ENCODE assay signal across 8 cellular contexts in the genomic region with DNA sequence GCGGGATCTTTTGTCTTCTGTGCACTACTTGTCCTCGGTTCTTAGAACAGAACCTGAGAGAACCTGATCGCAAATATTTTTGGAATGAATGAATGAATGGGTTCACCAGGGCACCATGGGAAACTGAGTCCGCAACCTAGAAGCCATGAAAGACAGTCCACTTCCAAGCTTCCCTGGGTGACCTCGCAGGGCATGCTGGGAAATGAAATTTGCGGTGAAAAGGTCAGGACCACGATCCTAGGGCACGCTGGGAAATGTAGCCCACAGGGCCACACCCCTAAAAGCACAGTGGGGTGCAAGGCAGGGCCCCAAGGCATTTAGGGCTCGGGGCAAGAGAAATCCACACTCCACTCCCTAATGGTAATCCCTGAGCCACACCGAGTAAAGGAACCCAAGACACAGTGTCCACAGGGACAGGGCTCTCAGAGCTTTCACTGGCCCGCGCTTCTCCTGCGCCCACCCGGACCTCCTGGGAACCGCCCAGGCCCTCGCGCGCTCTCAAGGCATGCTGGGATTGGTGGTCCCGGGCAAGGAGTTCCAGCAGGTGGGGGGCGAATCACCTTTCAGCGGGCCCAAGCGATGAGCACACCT. TPM values are rescaled to one million over a fixed set of nuclear protein-coding genes. Genes with fewer than 3 reads are reported as not detected.
DNase-seq lines count a peak whose midpoint lies in the region; ATAC-seq and TF ChIP-seq lines count a peak whose summit lies in the region.

No MANE protein-coding gene starts in this region.

- 18 to 23% (median 20%) methylated on average over 13 to 22 of the region's 22 CpGs for WGBS in heart left ventricle, 4 donors

- H3K4me1 Mint-ChIP-seq in activated T-helper 2 cell treated with anti-CD3 and anti-CD28 coated beads, Interferon-gamma antibody, Interleukin-2, Interleukin-4, amounts not matched to agents 10 μg/mL and 5 μg/mL and 100 μg/mL, durations not matched to agents 14 hours and 24 hours and 36 hours (ENCODE audit: low read depth): peaks cover 29% of the 10 kb centered on the region

- peaks cover 16% of the 10 kb centered on the region for H3K4me1 ChIP-seq in ACC112 (ENCODE audit: control insufficient read depth, insufficient read depth, low read length, unreplicated experiment)
- peaks cover 5 to 43% (median 29%) of the 10 kb centered on the region in 12 donors for H3K4me1 ChIP-seq in heart left ventricle
- peaks cover 12% of the 10 kb centered on the region for H3K4me1 ChIP-seq in parathyroid adenoma

- H3K9ac ChIP-seq in parathyroid adenoma: no peak overlapping the region

- H3K27ac Mint-ChIP-seq in activated T-helper 2 cell treated with anti-CD3 and anti-CD28 coated beads, Interferon-gamma antibody, Interleukin-2, Interleukin-4, amounts not matched to agents 10 μg/mL and 5 μg/mL and 100 μg/mL, durations not matched to agents 14 hours and 24 hours and 36 hours: peak overlapping the region; percentile 93

- TF ChIP-seq CTCF in HL-60 (IDR thresholded peaks at IDR 0.05; ENCODE audit: insufficient read depth, low read length) (no peak), heart left ventricle (IDR thresholded peaks at IDR 0.05) (no peak), parathyroid adenoma (IDR thresholded peaks at IDR 0.05) (no peak)

- H3K9me3 ChIP-seq in heart left ventricle (no peaks in the 10 kb centered on the region), parathyroid adenoma (ENCODE audit: control insufficient read depth, low read length) (no peaks in the 10 kb centered on the region)

- H3K79me2 ChIP-seq in ACC112 (ENCODE audit: control insufficient read depth, insufficient read depth, low read length, unreplicated experiment): peaks cover 38% of the 10 kb centered on the region
- H3K79me2 ChIP-seq in parathyroid adenoma: peaks cover 23% of the 10 kb centered on the region

- TF ChIP-seq POLR2A in heart left ventricle (IDR thresholded peaks at IDR 0.05): peak in 1 of 2 donors; percentile 7

- peak overlapping the region; percentile 96 for H3K4me3 Mint-ChIP-seq in activated T-helper 2 cell treated with anti-CD3 and anti-CD28 coated beads, Interferon-gamma antibody, Interleukin-2, Interleukin-4, amounts not matched to agents 10 μg/mL and 5 μg/mL and 100 μg/mL, durations not matched to agents 14 hours and 24 hours and 36 hours (ENCODE audit: low read depth)

- intact Hi-C loops in activated T-helper 2 cell treated with anti-CD3 and anti-CD28 coated beads, Interferon-gamma antibody, Interleukin-2, Interleukin-4, amounts not matched to agents 10 μg/mL and 5 μg/mL and 100 μg/mL, durations not matched to agents 14 hours and 24 hours and 36 hours (cut with micrococcal nuclease): loop anchor here (5.0 to 10.0 kb wide), 2 partner anchors 139 to 506 kb away; partner anchors contain the start of genes PPP6R1 and ZNF784
- intact Hi-C loops in heart left ventricle (cut with DNase I): loop anchor here in 1 of 10 donors (5.0 kb wide), 1 partner anchor 39 kb away; the partner anchor contains the start of gene TNNI3

- DNase-seq in HL-60 (ENCODE audit: low read depth in 1 of 2, low spot score in 1 of 2): peak; percentile 45 to 61
- DNase-seq in activated T-helper 2 cell treated with anti-CD3 and anti-CD28 coated beads, Interferon-gamma antibody, Interleukin-2, Interleukin-4, amounts not matched to agents 10 μg/mL and 5 μg/mL and 100 μg/mL, durations not matched to agents 14 hours and 24 hours and 36 hours (ENCODE audit: low spot score): peak; percentile 16
- peak in 4 of 5 donors; percentile 57 to 84 (median 76) for DNase-seq in heart left ventricle
- no peak for DNase-seq in NCI-H526 treated with DMSO at 0.1 percent for 48 hours (lab: John Stamatoyannopoulos, UW)

- H3K27ac ChIP-seq in ACC112 (ENCODE audit: low read depth, low read length) (peak overlapping the region; percentile 39; the same call in 1 of the 2 replicates), HL-60 (replicated peaks) (peak overlapping the region; percentile 67), heart left ventricle (peak overlapping the region; percentile 74 to 97 (median 88)), parathyroid adenoma (peak overlapping the region; percentile 59)

- no peaks in the 10 kb centered on the region for H3K9me3 Mint-ChIP-seq in activated T-helper 2 cell treated with anti-CD3 and anti-CD28 coated beads, Interferon-gamma antibody, Interleukin-2, Interleukin-4, amounts not matched to agents 10 μg/mL and 5 μg/mL and 100 μg/mL, durations not matched to agents 14 hours and 24 hours and 36 hours

- H2AFZ ChIP-seq in ACC112 (ENCODE audit: low read length, unreplicated experiment) (peak overlapping the region; percentile 79), parathyroid adenoma (peak overlapping the region; percentile 79)

- peak overlapping the region; percentile 84 for H3K4me2 ChIP-seq in parathyroid adenoma (ENCODE audit: low read length)

- no peaks in the 10 kb centered on the region for H3K27me3 ChIP-seq in ACC112 (ENCODE audit: insufficient read depth, low read length)
- H3K27me3 ChIP-seq in HL-60 (ENCODE audit: insufficient read depth, poor library complexity, severe bottlenecking): no peaks in the 10 kb centered on the region
- no peaks in the 10 kb centered on the region for H3K27me3 ChIP-seq in heart left ventricle
- no peaks in the 10 kb centered on the region for H3K27me3 ChIP-seq in parathyroid adenoma (ENCODE audit: control insufficient read depth, insufficient read depth, low read length)

- H3K36me3 Mint-ChIP-seq in activated T-helper 2 cell treated with anti-CD3 and anti-CD28 coated beads, Interferon-gamma antibody, Interleukin-2, Interleukin-4, amounts not matched to agents 10 μg/mL and 5 μg/mL and 100 μg/mL, durations not matched to agents 14 hours and 24 hours and 36 hours (ENCODE audit: low read depth): peaks cover 17% of the 10 kb centered on the region

- H3K27me3 Mint-ChIP-seq in activated T-helper 2 cell treated with anti-CD3 and anti-CD28 coated beads, Interferon-gamma antibody, Interleukin-2, Interleukin-4, amounts not matched to agents 10 μg/mL and 5 μg/mL and 100 μg/mL, durations not matched to agents 14 hours and 24 hours and 36 hours (ENCODE audit: low read depth): peaks cover 13% of the 10 kb centered on the region

- H3K36me3 ChIP-seq in ACC112 (ENCODE audit: insufficient read depth, low read length) (no peaks in the 10 kb centered on the region), heart left ventricle (no peaks in the 10 kb centered on the region), parathyroid adenoma (ENCODE audit: control insufficient read depth, insufficient read depth, low read length) (no peaks in the 10 kb centered on the region)

- H3K4me3 ChIP-seq in ACC112 (ENCODE audit: low read depth, low read length) (peak overlapping the region; percentile 77), HL-60 (replicated peaks; ENCODE audit: insufficient read depth, low read length) (peak overlapping the region; percentile 64), heart left ventricle (peak overlapping the region; percentile 56 to 98 (median 88)), parathyroid adenoma (ENCODE audit: low read depth, low read length) (peak overlapping the region; percentile 66)

- ATAC-seq in heart left ventricle (peak; percentile 12 to 43 (median 23)), HG03442 (IDR thresholded peaks at IDR 0.05; ENCODE audit: unreplicated experiment) (no peak), GM18907 (IDR thresholded peaks at IDR 0.05; ENCODE audit: unreplicated experiment) (no peak)

RNA-seq across cellular contexts. Expression of gene PPP1R12C, which starts 1.1 kb away (rescaled TPM):
- 104 and 108 TPM in 2 replicates for total RNA-seq in activated T-helper 2 cell treated with anti-CD3 and anti-CD28 coated beads, Interferon-gamma antibody, Interleukin-2, Interleukin-4, amounts not matched to agents 10 μg/mL and 5 μg/mL and 100 μg/mL, durations not matched to agents 14 hours and 24 hours and 36 hours
- 100 to 1,000 TPM; 116 to 324 (median 209) TPM for total RNA-seq in heart left ventricle
- 100 to 1,000 TPM; 230 to 264 TPM for polyA plus RNA-seq in heart left ventricle

RNA-seq across cellular contexts. Expression of gene TNNT1, which starts 30.5 kb away (rescaled TPM):
- total RNA-seq in activated T-helper 2 cell treated with anti-CD3 and anti-CD28 coated beads, Interferon-gamma antibody, Interleukin-2, Interleukin-4, amounts not matched to agents 10 μg/mL and 5 μg/mL and 100 μg/mL, durations not matched to agents 14 hours and 24 hours and 36 hours: 0.27 and 1.3 TPM in 2 replicates
- total RNA-seq in heart left ventricle: 100 to 1,000 TPM in 3 of 9 donors, 10 to 100 TPM in 6; 18.7 to 192 (median 58.6) TPM
- polyA plus RNA-seq in heart left ventricle: 100 to 1,000 TPM in 1 of 2 donors, 10 to 100 TPM in 1; 23.8 to 264 TPM

RNA-seq across cellular contexts. Expression of gene TNNI3, which starts 39.0 kb away (rescaled TPM):
- not detected in 2 replicates for total RNA-seq in activated T-helper 2 cell treated with anti-CD3 and anti-CD28 coated beads, Interferon-gamma antibody, Interleukin-2, Interleukin-4, amounts not matched to agents 10 μg/mL and 5 μg/mL and 100 μg/mL, durations not matched to agents 14 hours and 24 hours and 36 hours
- total RNA-seq in heart left ventricle: over 10,000 TPM in 3 of 9 donors, 1,000 to 10,000 TPM in 6; 1,912 to 14,347 (median 9,662) TPM
- polyA plus RNA-seq in heart left ventricle: over 10,000 TPM in 1 of 2 donors, 1,000 to 10,000 TPM in 1; 3,704 to 34,502 TPM

RNA-seq across cellular contexts. Expression of gene EPS8L1, which starts 42.8 kb away (rescaled TPM):
- 4.9 and 6.6 TPM in 2 replicates for total RNA-seq in activated T-helper 2 cell treated with anti-CD3 and anti-CD28 coated beads, Interferon-gamma antibody, Interleukin-2, Interleukin-4, amounts not matched to agents 10 μg/mL and 5 μg/mL and 100 μg/mL, durations not matched to agents 14 hours and 24 hours and 36 hours
- 10 to 100 TPM in 1 of 9 donors, 1 to 10 TPM in 5, under 1 TPM in 3; 0.44 to 25.5 (median 1.5) TPM for total RNA-seq in heart left ventricle
- polyA plus RNA-seq in heart left ventricle: 1 to 10 TPM; 3.0 to 3.3 TPM

RNA-seq across cellular contexts. Expression of gene DNAAF3, which starts 47.9 kb away (rescaled TPM):
- total RNA-seq in activated T-helper 2 cell treated with anti-CD3 and anti-CD28 coated beads, Interferon-gamma antibody, Interleukin-2, Interleukin-4, amounts not matched to agents 10 μg/mL and 5 μg/mL and 100 μg/mL, durations not matched to agents 14 hours and 24 hours and 36 hours: 0.23 and 0.27 TPM in 2 replicates
- total RNA-seq in heart left ventricle: 1 to 10 TPM in 7 of 9 donors, under 1 TPM in 2; 0.56 to 5.7 (median 2.1) TPM
- polyA plus RNA-seq in heart left ventricle: 1 to 10 TPM; 1.8 to 4.4 TPM

Comparison
In these comparisons a context has a peak if more than half of its experiments do, and no peak if none do; other contexts are left out.
1. ATAC-seq: peak in heart left ventricle (4 of 4); none in HG03442 (single experiment) and GM18907 (single experiment).
2. RNA of gene TNNI3, which starts 39.0 kb away (total RNA-seq): 1,912 to 14,347 TPM in heart left ventricle; not detected in activated T-helper 2 cell treated with anti-CD3 and anti-CD28 coated beads, Interferon-gamma antibody, Interleukin-2, Interleukin-4, amounts not matched to agents 10 μg/mL and 5 μg/mL and 100 μg/mL, durations not matched to agents 14 hours and 24 hours and 36 hours; every median in the first group is over 1,000 times any median in the second.
3. Peak in every context shown above with its lines, with median percentiles within 50 percentile points of each other: H3K27ac ChIP-seq and H3K4me3 ChIP-seq.